10 cellular contexts compared by ENCODE assay signal in the genomic region with DNA sequence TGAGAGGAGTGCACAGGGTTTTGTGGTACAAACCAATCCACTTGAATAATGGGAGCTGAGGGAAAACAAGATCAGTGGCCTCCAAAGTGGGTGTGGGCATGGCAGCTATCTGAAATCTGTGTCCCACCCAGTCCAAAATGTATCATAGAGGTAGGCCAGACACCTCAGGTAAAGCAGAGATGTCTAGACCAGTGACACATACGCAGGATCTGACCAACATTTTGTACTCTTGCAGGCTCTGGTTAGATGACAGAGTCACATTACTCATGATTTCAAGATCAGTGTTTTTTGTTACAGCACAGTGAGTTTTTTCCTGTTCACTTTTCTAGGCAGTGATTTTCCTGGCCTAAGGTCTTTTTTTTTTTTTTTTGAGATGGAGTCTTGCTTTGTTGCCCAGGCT.
DNase-seq lines count a peak whose midpoint lies in the region; ATAC-seq, FAIRE-seq and TF ChIP-seq lines count a peak whose summit lies in the region.
"Had no signal": no experiment of that assay in that cellular context is flagged by ENCODE, and none has a peak within 500 bp of the region (broad histone marks: within the 10 kb centered on the region; RNA-seq: fewer than 3 reads in every experiment).

No MANE protein-coding gene starts in this region.

- WGBS in small intestine, 3 donors: 81 to 96% (median 84%) methylated on average over 1 of the region's 1 CpG

- H3K27ac Mint-ChIP-seq in activated CD8-positive, alpha-beta T cell treated with anti-CD3 and anti-CD28 coated beads for 36 hours: peak overlapping the region; percentile 21
- H3K27ac Mint-ChIP-seq in activated CD8-positive, alpha-beta T cell treated with anti-CD3 and anti-CD28 coated beads, Interleukin-2, amount 10 ng/mL, durations not matched to agents 7 days and 5 days: no peak overlapping the region
- peak overlapping the region in 3 of 7 donors; percentile 20 to 81 (median 62) for H3K27ac Mint-ChIP-seq in CD4-positive, alpha-beta memory T cell

- POLR2A ChIA-PET in activated CD8-positive, alpha-beta T cell treated with anti-CD3 and anti-CD28 coated beads for 36 hours (lab: Charles Lee): interaction anchor here (0.9 kb wide), 1 partner anchor 9 kb away, joined by 3 read pairs; no protein-coding TSS in a partner anchor
- POLR2A ChIA-PET in activated CD8-positive, alpha-beta T cell treated with anti-CD3 and anti-CD28 coated beads, Interleukin-2, amount 10 ng/mL, durations not matched to agents 7 days and 5 days (lab: Charles Lee): no interaction called here
- POLR2A ChIA-PET in CD4-positive, alpha-beta memory T cell (lab: Charles Lee; ENCODE audit: partially characterized antibody): no interaction called here

- no peaks in the 10 kb centered on the region for H3K27me3 Mint-ChIP-seq in activated CD8-positive, alpha-beta T cell treated with anti-CD3 and anti-CD28 coated beads for 36 hours
- no peaks in the 10 kb centered on the region for H3K27me3 Mint-ChIP-seq in activated CD8-positive, alpha-beta T cell treated with anti-CD3 and anti-CD28 coated beads, Interleukin-2, amount 10 ng/mL, durations not matched to agents 7 days and 5 days (ENCODE audit: low read depth)
- no peaks in the 10 kb centered on the region for H3K27me3 Mint-ChIP-seq in CD4-positive, alpha-beta memory T cell
- H3K27me3 Mint-ChIP-seq: central memory CD8-positive, alpha-beta T cell had no signal

- H3K4me3 ChIP-seq in small intestine (ENCODE audit: low read depth in 1 of 2, low read length in 2 of 2): no peak overlapping the region
- H3K4me3 ChIP-seq in CD4-positive, alpha-beta memory T cell (ENCODE audit: low read length in 2 of 2): no peak overlapping the region
- H3K4me3 ChIP-seq: left lung had no signal

- H3K27me3 ChIP-seq in small intestine (ENCODE audit: control insufficient read depth in 2 of 2, insufficient read depth in 2 of 2, low read length in 2 of 2): no peaks in the 10 kb centered on the region
- no peaks in the 10 kb centered on the region for H3K27me3 ChIP-seq in CD4-positive, alpha-beta memory T cell (ENCODE audit: insufficient read depth, low read length)
- H3K27me3 ChIP-seq: left lung had no signal

- H3K4me1 ChIP-seq in small intestine (ENCODE audit: control insufficient read depth in 2 of 2, insufficient read depth in 1 of 2, low read depth in 1 of 2, low read length in 1 of 2): peaks cover 3 to 4% of the 10 kb centered on the region in 2 donors
- H3K4me1 ChIP-seq in CD4-positive, alpha-beta memory T cell (ENCODE audit: insufficient read depth, low read length): no peaks in the 10 kb centered on the region
- H3K4me1 ChIP-seq: left lung had no signal

- peak; percentile 15 for DNase-seq in activated CD8-positive, alpha-beta T cell treated with anti-CD3 and anti-CD28 coated beads for 36 hours
- DNase-seq in activated CD8-positive, alpha-beta T cell treated with anti-CD3 and anti-CD28 coated beads, Interleukin-2, amount 10 ng/mL, durations not matched to agents 7 days and 5 days: no peak
- DNase-seq in RCC 7860 (ENCODE audit: low spot score) (peak; percentile 37), small intestine (peak; percentile 31), NCI-H1694 (lab: John Stamatoyannopoulos, UW) (no peak), GDM1 (lab: John Stamatoyannopoulos, UW) (no peak)
- no peak for DNase-seq in CD4-positive, alpha-beta memory T cell
- DNase-seq: left lung had no signal

- TF ChIP-seq CTCF in activated CD8-positive, alpha-beta T cell treated with anti-CD3 and anti-CD28 coated beads for 36 hours (IDR thresholded peaks at IDR 0.05): no peak

- no peaks in the 10 kb centered on the region for H3K9me3 Mint-ChIP-seq in activated CD8-positive, alpha-beta T cell treated with anti-CD3 and anti-CD28 coated beads for 36 hours
- H3K9me3 Mint-ChIP-seq in activated CD8-positive, alpha-beta T cell treated with anti-CD3 and anti-CD28 coated beads, Interleukin-2, amount 10 ng/mL, durations not matched to agents 7 days and 5 days (ENCODE audit: insufficient read depth): no peaks in the 10 kb centered on the region
- no peaks in the 10 kb centered on the region for H3K9me3 Mint-ChIP-seq in CD4-positive, alpha-beta memory T cell
- H3K9me3 Mint-ChIP-seq: central memory CD8-positive, alpha-beta T cell had no signal

- peak; percentile 82 for ATAC-seq in activated CD8-positive, alpha-beta T cell treated with anti-CD3 and anti-CD28 coated beads for 36 hours
- ATAC-seq in activated CD8-positive, alpha-beta T cell treated with anti-CD3 and anti-CD28 coated beads, Interleukin-2, amount 10 ng/mL, durations not matched to agents 7 days and 5 days: no peak
- peak; percentile 59 for ATAC-seq in esophagus mucosa

- intact Hi-C loops in activated CD8-positive, alpha-beta T cell treated with anti-CD3 and anti-CD28 coated beads for 36 hours (cut with micrococcal nuclease): no loop called here
- intact Hi-C loops in CD4-positive, alpha-beta memory T cell (cut with micrococcal nuclease): no loop called here

- no peaks in the 10 kb centered on the region for H3K36me3 ChIP-seq in small intestine (ENCODE audit: control insufficient read depth in 2 of 2, insufficient read depth in 2 of 2, low read length in 2 of 2)
- H3K36me3 ChIP-seq in CD4-positive, alpha-beta memory T cell (ENCODE audit: insufficient read depth, low read length): no peaks in the 10 kb centered on the region

- H3K36me3 Mint-ChIP-seq in activated CD8-positive, alpha-beta T cell treated with anti-CD3 and anti-CD28 coated beads for 36 hours (ENCODE audit: low read depth): peaks cover 4% of the 10 kb centered on the region
- peaks cover 22% of the 10 kb centered on the region for H3K36me3 Mint-ChIP-seq in activated CD8-positive, alpha-beta T cell treated with anti-CD3 and anti-CD28 coated beads, Interleukin-2, amount 10 ng/mL, durations not matched to agents 7 days and 5 days (ENCODE audit: low read depth)
- peaks cover 20 to 30% of the 10 kb centered on the region in 2 donors for H3K36me3 Mint-ChIP-seq in CD4-positive, alpha-beta memory T cell

- no peaks in the 10 kb centered on the region for H3K9me3 ChIP-seq in small intestine (ENCODE audit: control insufficient read depth, low read depth)
- no peaks in the 10 kb centered on the region for H3K9me3 ChIP-seq in CD4-positive, alpha-beta memory T cell (ENCODE audit: control insufficient read depth in 1 of 2, low read length in 2 of 2)
- H3K9me3 ChIP-seq: left lung had no signal

- H3K27ac ChIP-seq in small intestine (ENCODE audit: low read depth in 1 of 2, low read length in 1 of 2): peak overlapping the region; percentile 59 to 74
- H3K27ac ChIP-seq in CD4-positive, alpha-beta memory T cell (ENCODE audit: low read depth, low read length): no peak overlapping the region
- H3K27ac ChIP-seq: left lung had no signal

- CTCF ChIA-PET in activated CD8-positive, alpha-beta T cell treated with anti-CD3 and anti-CD28 coated beads for 36 hours (lab: Charles Lee): interaction anchor here (1.5 to 2.8 kb wide), 2 partner anchors 19 to 633 kb away, joined by 5 to 11 read pairs; no protein-coding TSS in a partner anchor
- CTCF ChIA-PET in activated CD8-positive, alpha-beta T cell treated with anti-CD3 and anti-CD28 coated beads, Interleukin-2, amount 10 ng/mL, durations not matched to agents 7 days and 5 days (lab: Charles Lee): interaction anchor here (2.4 kb wide), 1 partner anchor 15 kb away, joined by 9 read pairs; no protein-coding TSS in a partner anchor
- CTCF ChIA-PET in CD4-positive, alpha-beta memory T cell (lab: Charles Lee; ENCODE audit: partially characterized antibody): interaction anchor here (1.5 to 1.6 kb wide), 2 partner anchors 8 to 634 kb away, joined by 4 to 5 read pairs; no protein-coding TSS in a partner anchor

- FAIRE-seq in RCC 7860 (lab: Jason Lieb, UNC) (no peak), small intestine (lab: Jason Lieb, UNC) (no peak)

- H3K4me1 Mint-ChIP-seq in activated CD8-positive, alpha-beta T cell treated with anti-CD3 and anti-CD28 coated beads for 36 hours (ENCODE audit: low read depth): peaks cover 17% of the 10 kb centered on the region
- no peaks in the 10 kb centered on the region for H3K4me1 Mint-ChIP-seq in activated CD8-positive, alpha-beta T cell treated with anti-CD3 and anti-CD28 coated beads, Interleukin-2, amount 10 ng/mL, durations not matched to agents 7 days and 5 days (ENCODE audit: low read depth)
- peaks cover 0 to 5% (median 4%) of the 10 kb centered on the region in 4 donors for H3K4me1 Mint-ChIP-seq in CD4-positive, alpha-beta memory T cell
- H3K4me1 Mint-ChIP-seq: central memory CD8-positive, alpha-beta T cell had no signal

- H3K4me3 Mint-ChIP-seq in activated CD8-positive, alpha-beta T cell treated with anti-CD3 and anti-CD28 coated beads for 36 hours: no peak overlapping the region
- no peak overlapping the region for H3K4me3 Mint-ChIP-seq in activated CD8-positive, alpha-beta T cell treated with anti-CD3 and anti-CD28 coated beads, Interleukin-2, amount 10 ng/mL, durations not matched to agents 7 days and 5 days
- H3K4me3 Mint-ChIP-seq in CD4-positive, alpha-beta memory T cell: no peak overlapping the region
- H3K4me3 Mint-ChIP-seq: central memory CD8-positive, alpha-beta T cell had no signal

Comparison
In these comparisons a context has a peak if more than half of its experiments do, and no peak if none do; other contexts are left out.
1. DNase-seq: peak in activated CD8-positive, alpha-beta T cell treated with anti-CD3 and anti-CD28 coated beads for 36 hours (single experiment), RCC 7860 (single experiment) and small intestine (single experiment); none in activated CD8-positive, alpha-beta T cell treated with anti-CD3 and anti-CD28 coated beads, Interleukin-2, amount 10 ng/mL, durations not matched to agents 7 days and 5 days (single experiment), NCI-H1694 (single experiment), GDM1 (single experiment) and CD4-positive, alpha-beta memory T cell (0 of 5).